1 cellular context compared by ENCODE assay signal in genomic region chr6:157520986-157521664, GRCh38.
TF ChIP-seq lines count a peak whose summit lies in the region.

No MANE protein-coding gene starts in this region.

TF ChIP-seq in WTC11, 78 proteins besides CTCF, POLR2A, EP300 and RAD21 (continued from another document):
- TF ChIP-seq ZNF425 (CRISPR knock-in tag; conservative IDR thresholded peaks at IDR 0.05) (no peak), TCF7 (CRISPR knock-in tag; IDR thresholded peaks at IDR 0.05; ENCODE audit: low read depth) (no peak), ZNF281 (CRISPR knock-in tag; IDR thresholded peaks at IDR 0.05) (no peak), SMAD4 (CRISPR knock-in tag; IDR thresholded peaks at IDR 0.05) (no peak), E2F4 (CRISPR knock-in tag; IDR thresholded peaks at IDR 0.05; ENCODE audit: borderline replicate concordance, low read depth) (no peak), HMGXB4 (CRISPR knock-in tag; IDR thresholded peaks at IDR 0.05) (no peak), CREB1 (CRISPR knock-in tag; IDR thresholded peaks at IDR 0.05) (no peak)
